In genomic region chr11:20594274-20595061, GRCh38 we compare ENCODE assay signal across 35 cellular contexts. TPM values are rescaled to one million over a fixed set of nuclear protein-coding genes. Genes with fewer than 3 reads are reported as not detected.
"Had no signal": no experiment of that assay in that cellular context is flagged by ENCODE, and none has a peak within 500 bp of the region (broad histone marks: within the 10 kb centered on the region; RNA-seq: fewer than 3 reads in every experiment).

No MANE protein-coding gene starts in this region.

- H3K4me3 Mint-ChIP-seq: dendritic cell treated with granulocyte-macrophage colony-stimulating factor and Interleukin-4, amounts not matched to agents 40 ng/mL and 50 ng/mL, for 4 days; endodermal cell; memory B cell; naive B cell; natural killer cell treated with Interleukin-12 subunit alpha and Interleukin-12 subunit beta and Interleukin-15 and Interleukin-18, amount 100 ng/mL, for 72 hours; neural crest cell; stimulated activated effector memory CD8-positive, alpha-beta T cell treated with anti-CD3 and anti-CD28 coated beads, Interleukin-12 subunit alpha, Interleukin-12 subunit beta, amount 100 ng/mL, for 72 hours had no signal

- H3K27ac ChIP-seq: esophagus muscularis mucosa, foreskin keratinocyte, gastroesophageal sphincter, heart left ventricle, hepatocyte, parathyroid adenoma, stomach, thyroid gland, vagina had no signal

- H3K4me1 Mint-ChIP-seq: memory B cell, neural crest cell had no signal

- H3K9me3 Mint-ChIP-seq: dendritic cell treated with granulocyte-macrophage colony-stimulating factor and Interleukin-4, amounts not matched to agents 40 ng/mL and 50 ng/mL, for 4 days; endodermal cell; memory B cell; natural killer cell treated with Interleukin-12 subunit alpha and Interleukin-12 subunit beta and Interleukin-15 and Interleukin-18, amount 100 ng/mL, for 72 hours; neural crest cell; stimulated activated effector memory CD8-positive, alpha-beta T cell treated with anti-CD3 and anti-CD28 coated beads, Interleukin-12 subunit alpha, Interleukin-12 subunit beta, amount 100 ng/mL, for 72 hours had no signal

- H3K4me3 ChIP-seq: esophagus muscularis mucosa, gastroesophageal sphincter, heart left ventricle, hepatocyte, lung, smooth muscle cell, stomach, thyroid gland, vagina had no signal

- H3K9me3 ChIP-seq: esophagus muscularis mucosa, gastroesophageal sphincter, heart left ventricle, thyroid gland, vagina had no signal

- H3K36me3 ChIP-seq: esophagus muscularis mucosa, gastroesophageal sphincter, heart left ventricle, stomach, thyroid gland, vagina had no signal

- H3K27ac Mint-ChIP-seq: dendritic cell treated with granulocyte-macrophage colony-stimulating factor and Interleukin-4, amounts not matched to agents 40 ng/mL and 50 ng/mL, for 4 days; endodermal cell; memory B cell; naive B cell; natural killer cell treated with Interleukin-12 subunit alpha and Interleukin-12 subunit beta and Interleukin-15 and Interleukin-18, amount 100 ng/mL, for 72 hours; progenitor cell of endocrine pancreas; stimulated activated effector memory CD8-positive, alpha-beta T cell treated with anti-CD3 and anti-CD28 coated beads, Interleukin-12 subunit alpha, Interleukin-12 subunit beta, amount 100 ng/mL, for 72 hours had no signal

- DNase-seq: effector CD8-positive, alpha-beta T cell; endodermal cell; foreskin keratinocyte; heart left ventricle; kidney; naive B cell; stimulated activated CD4-positive, alpha-beta T cell treated with anti-CD3 and anti-CD28 coated beads, Interleukin-12 subunit alpha, Interleukin-12 subunit beta, amount 100 ng/mL, for 4 hours; stimulated activated CD4-positive, alpha-beta T cell treated with anti-CD3 and anti-CD28 coated beads, Interleukin-2, amount 100 ng/mL, for 24 hours; stimulated activated CD4-positive, alpha-beta T cell treated with anti-CD3 and anti-CD28 coated beads, Interleukin-4, amount 100 ng/mL, for 24 hours; stimulated activated naive CD4-positive, alpha-beta T cell treated with Interleukin-2 at 50 U/mL for 16 hours; stomach; thyroid gland; trophoblast cell had no signal

- H3K4me1 ChIP-seq: foreskin keratinocyte, parathyroid adenoma, thyroid gland had no signal

- H3K36me3 Mint-ChIP-seq: memory B cell; natural killer cell treated with Interleukin-12 subunit alpha and Interleukin-12 subunit beta and Interleukin-15 and Interleukin-18, amount 100 ng/mL, for 72 hours; stimulated activated effector memory CD8-positive, alpha-beta T cell treated with anti-CD3 and anti-CD28 coated beads, Interleukin-12 subunit alpha, Interleukin-12 subunit beta, amount 100 ng/mL, for 72 hours had no signal

- ATAC-seq: foreskin keratinocyte; gastroesophageal sphincter; heart left ventricle; left lobe of liver; natural killer cell treated with Interleukin-12 subunit alpha and Interleukin-12 subunit beta and Interleukin-15 and Interleukin-18, amount 100 ng/mL, for 72 hours; sciatic nerve; stimulated activated effector memory CD8-positive, alpha-beta T cell treated with anti-CD3 and anti-CD28 coated beads, Interleukin-12 subunit alpha, Interleukin-12 subunit beta, amount 100 ng/mL, for 72 hours had no signal

RNA-seq across cellular contexts. Expression of gene SLC6A5, which starts 4.9 kb away (rescaled TPM):
- total RNA-seq: endodermal cell; epithelial cell of proximal tubule; esophagus muscularis mucosa; fibroblast of lung; foreskin keratinocyte; gastroesophageal sphincter; heart left ventricle; kidney; left lobe of liver; liver; lung; mononuclear cell; natural killer cell treated with Interleukin-12 subunit alpha and Interleukin-12 subunit beta and Interleukin-15 and Interleukin-18, amount 100 ng/mL, for 72 hours; osteoblast; progenitor cell of endocrine pancreas; sciatic nerve; smooth muscle cell; stomach; subcutaneous adipose tissue; thyroid gland; ureter; vagina had no signal
- polyA plus RNA-seq: fibroblast of lung, foreskin keratinocyte, heart left ventricle, hepatocyte, liver, lung, smooth muscle cell, stomach had no signal
